ENCODE assay signal across 11 cellular contexts in genomic region chr3:156010829-156011228, GRCh38.
DNase-seq lines count a peak whose midpoint lies in the region; ATAC-seq and TF ChIP-seq lines count a peak whose summit lies in the region.
"Had no signal": no experiment of that assay in that cellular context is flagged by ENCODE, and none has a peak within 500 bp of the region (broad histone marks: within the 10 kb centered on the region; RNA-seq: fewer than 3 reads in every experiment).

No MANE protein-coding gene starts in this region.

- 69% methylated on average over 2 of the region's 3 CpGs; no CpG with 5 or more reads in 1 of the 2 experiments for WGBS in endodermal cell (ENCODE audit: insufficient coverage in 1 of 2, insufficient read length in 1 of 2), 2 experiments
- 40 to 47% methylated on average over 3 of the region's 3 CpGs for WGBS in sigmoid colon, 2 donors

- TF ChIP-seq EP300 in sigmoid colon (IDR thresholded peaks at IDR 0.05): no peak

- H3K4me1 ChIP-seq in endodermal cell (ENCODE audit: control insufficient read depth, insufficient read depth, low read length): no peaks in the 10 kb centered on the region
- no peaks in the 10 kb centered on the region for H3K4me1 ChIP-seq in sigmoid colon
- H3K4me1 ChIP-seq: SJSA1 had no signal

- H3K4me1 Mint-ChIP-seq in endodermal cell: peaks cover 6% of the 10 kb centered on the region

- no peaks in the 10 kb centered on the region for H3K36me3 Mint-ChIP-seq in endodermal cell (ENCODE audit: low read depth)

- TF ChIP-seq POLR2A in sigmoid colon (IDR thresholded peaks at IDR 0.05): no peak

- H3K9me3 Mint-ChIP-seq in endodermal cell: no peaks in the 10 kb centered on the region

- no peak for ATAC-seq in GM19035 (IDR thresholded peaks at IDR 0.05; ENCODE audit: unreplicated experiment)
- no peak for ATAC-seq in HG02852 (IDR thresholded peaks at IDR 0.05; ENCODE audit: unreplicated experiment)
- ATAC-seq: left cardiac atrium had no signal

- no peak overlapping the region for H3K27ac Mint-ChIP-seq in endodermal cell

- H3K9ac ChIP-seq in endodermal cell (ENCODE audit: extremely low read depth, low read length, poor library complexity, severe bottlenecking): no peak overlapping the region
- H3K9ac ChIP-seq: BLaER1 treated with 17β-estradiol and CSF1 and Interleukin-3, amounts not matched to agents 10 nM and 100 nM had no signal

- H3K9me3 ChIP-seq in endodermal cell (ENCODE audit: control insufficient read depth, low read length) (no peaks in the 10 kb centered on the region), sigmoid colon (no peaks in the 10 kb centered on the region)
- H3K9me3 ChIP-seq: BLaER1 treated with 17β-estradiol and CSF1 and Interleukin-3, amounts not matched to agents 10 nM and 100 nM; SJSA1 had no signal

- no peaks in the 10 kb centered on the region for H3K36me3 ChIP-seq in endodermal cell (ENCODE audit: control insufficient read depth, insufficient read depth, low read length)
- H3K36me3 ChIP-seq in sigmoid colon: no peaks in the 10 kb centered on the region
- H3K36me3 ChIP-seq: BLaER1 treated with 17β-estradiol and CSF1 and Interleukin-3, amounts not matched to agents 10 nM and 100 nM; SJSA1 had no signal

- DNase-seq in NCI-H345 (lab: John Stamatoyannopoulos, UW) (peak; percentile 1), NCI-H345 treated with DMSO at 0.1 percent for 48 hours (lab: John Stamatoyannopoulos, UW; ENCODE audit: unreplicated experiment) (no peak), NCI-H2171 (lab: John Stamatoyannopoulos, UW) (peak; percentile 14), endodermal cell (peak; percentile 74), retinal pigment epithelial cell (ENCODE audit: low read depth) (no peak), sigmoid colon (no peak)
- DNase-seq: left cardiac atrium had no signal

- no peaks in the 10 kb centered on the region for H3K27me3 Mint-ChIP-seq in endodermal cell (ENCODE audit: insufficient read depth)

- no peak overlapping the region for H3K4me3 ChIP-seq in endodermal cell (ENCODE audit: low read length)
- no peak overlapping the region for H3K4me3 ChIP-seq in retinal pigment epithelial cell (ENCODE audit: low read length)
- no peak overlapping the region for H3K4me3 ChIP-seq in sigmoid colon
- H3K4me3 ChIP-seq: BLaER1 treated with 17β-estradiol and CSF1 and Interleukin-3, amounts not matched to agents 10 nM and 100 nM; SJSA1 had no signal

- H3K4me3 Mint-ChIP-seq in endodermal cell: no peak overlapping the region

- H3K27ac ChIP-seq in endodermal cell (ENCODE audit: low read depth, low read length) (no peak overlapping the region), sigmoid colon (no peak overlapping the region)
- H3K27ac ChIP-seq: BLaER1 treated with 17β-estradiol and CSF1 and Interleukin-3, amounts not matched to agents 10 nM and 100 nM; SJSA1 had no signal

- intact Hi-C loops in sigmoid colon (cut with DNase I): no loop called here

- no peaks in the 10 kb centered on the region for H3K27me3 ChIP-seq in endodermal cell (ENCODE audit: control insufficient read depth, insufficient read depth, low read length, poor library complexity, severe bottlenecking)
- H3K27me3 ChIP-seq in sigmoid colon: no peaks in the 10 kb centered on the region
- H3K27me3 ChIP-seq: BLaER1 treated with 17β-estradiol and CSF1 and Interleukin-3, amounts not matched to agents 10 nM and 100 nM; SJSA1 had no signal

- TF ChIP-seq CTCF in endodermal cell (conservative IDR thresholded peaks at IDR 0.05): peak; percentile 85
- TF ChIP-seq CTCF in retinal pigment epithelial cell (conservative IDR thresholded peaks at IDR 0.05; ENCODE audit: low read depth, low read length): peak; percentile 64
- TF ChIP-seq CTCF in sigmoid colon (IDR thresholded peaks at IDR 0.05): no peak

Comparison
In these comparisons a context has a peak if more than half of its experiments do, and no peak if none do; other contexts are left out.
1. DNase-seq: peak in NCI-H345 (single experiment), NCI-H2171 (single experiment) and endodermal cell (single experiment); none in NCI-H345 treated with DMSO at 0.1 percent for 48 hours (single experiment), retinal pigment epithelial cell (single experiment) and sigmoid colon (single experiment).
2. CTCF ChIP-seq: peak in endodermal cell (single experiment) and retinal pigment epithelial cell (single experiment); none in sigmoid colon (0 of 4).